21 cellular contexts compared by ENCODE assay signal in the genomic region with DNA sequence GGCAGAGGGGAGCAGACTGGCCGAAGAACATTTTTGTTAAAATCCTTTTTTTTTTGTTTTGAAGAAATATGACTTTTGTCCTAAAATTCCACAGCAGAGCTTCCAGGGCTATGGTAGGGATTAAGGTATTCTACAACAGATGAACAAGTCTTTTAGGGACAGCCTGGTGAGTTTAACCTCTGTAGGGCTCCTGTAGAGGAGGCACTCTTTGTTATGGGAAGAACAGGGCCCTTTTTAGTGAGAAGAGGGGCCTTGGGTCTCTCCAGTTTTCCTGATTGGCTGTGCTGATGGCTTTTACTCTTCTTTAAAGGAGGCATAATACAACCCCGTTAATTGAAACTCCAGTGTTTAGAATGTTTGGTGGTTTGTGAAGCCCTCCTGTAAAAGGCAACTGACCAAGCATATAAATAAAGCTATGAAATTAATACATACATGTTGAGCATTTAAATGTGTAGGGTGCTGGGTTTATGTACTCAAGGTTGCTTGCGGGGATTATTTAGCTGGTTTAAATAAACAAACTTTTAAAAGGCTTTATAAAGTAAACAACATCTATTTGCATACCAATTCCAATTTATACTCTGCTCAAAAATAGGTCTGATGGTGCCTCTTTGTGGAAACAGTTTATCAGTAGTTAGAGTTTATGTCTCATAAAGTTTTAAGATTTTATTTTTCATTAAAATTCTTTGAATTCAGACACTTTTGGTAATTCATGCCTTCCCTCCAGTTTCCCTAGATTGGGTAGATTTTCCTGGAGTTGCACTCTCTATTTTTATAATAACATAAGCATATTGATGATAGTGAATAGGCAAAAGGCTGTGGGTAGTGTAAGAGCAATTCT. TPM values are rescaled to one million over a fixed set of nuclear protein-coding genes. Genes with fewer than 3 reads are reported as not detected.
DNase-seq lines count a peak whose midpoint lies in the region; ATAC-seq and TF ChIP-seq lines count a peak whose summit lies in the region.
"Had no signal": no experiment of that assay in that cellular context is flagged by ENCODE, and none has a peak within 500 bp of the region (broad histone marks: within the 10 kb centered on the region; RNA-seq: fewer than 3 reads in every experiment).

No MANE protein-coding gene starts in this region.

- H3K36me3 Mint-ChIP-seq in mesothelial cell of epicardium, result peaks cover 16% of the 10 kb centered on the region
- H3K36me3 Mint-ChIP-seq: activated naive CD4-positive, alpha-beta T cell treated with anti-CD3 and anti-CD28 coated beads, Interleukin-2, amount 50 U/mL, for 72 hours had no signal

- no peak overlapping the region for H3K4me3 ChIP-seq in thyroid gland (replicated peaks in 1 of 3)
- H3K4me3 ChIP-seq: left ventricle myocardium inferior had no signal

- 91% methylated on average over 3 of the region's 3 CpGs for WGBS in thyroid gland, 2 donors

- TF ChIP-seq CTCF in mesothelial cell of epicardium (IDR thresholded peaks at IDR 0.05; ENCODE audit: unreplicated experiment), result no peak
- no peak for TF ChIP-seq CTCF in thyroid gland (IDR thresholded peaks at IDR 0.05)

- H3K27ac Mint-ChIP-seq in mesothelial cell of epicardium, result peak overlapping the region; percentile 98
- H3K27ac Mint-ChIP-seq: activated naive CD4-positive, alpha-beta T cell treated with anti-CD3 and anti-CD28 coated beads, Interleukin-2, amount 50 U/mL, for 72 hours; activated T-helper 1 cell treated with anti-CD3 and anti-CD28 coated beads, Interleukin-12 subunit alpha, Interleukin-12 subunit beta, Interleukin-2, Interleukin-4 antibody, amounts not matched to agents 30 ng/mL and 10 ng/mL and 1 ng/mL, durations not matched to agents 14 hours and 24 hours and 36 hours had no signal

- H3K9me3 ChIP-seq in thyroid gland, result no peaks in the 10 kb centered on the region
- H3K9me3 ChIP-seq: left ventricle myocardium inferior had no signal

- peaks cover 59 to 63% of the 10 kb centered on the region in 2 donors for H3K4me1 ChIP-seq in thyroid gland

- ATAC-seq in HG03378 (IDR thresholded peaks at IDR 0.05; ENCODE audit: unreplicated experiment), result no peak
- ATAC-seq: activated naive CD4-positive, alpha-beta T cell treated with anti-CD3 and anti-CD28 coated beads, Interleukin-2, amount 50 U/mL, for 72 hours; sciatic nerve had no signal

- no peaks in the 10 kb centered on the region for H3K36me3 ChIP-seq in thyroid gland
- H3K36me3 ChIP-seq: left ventricle myocardium inferior had no signal

- H3K9me3 Mint-ChIP-seq in mesothelial cell of epicardium, result no peaks in the 10 kb centered on the region
- H3K9me3 Mint-ChIP-seq: activated T-helper 1 cell treated with anti-CD3 and anti-CD28 coated beads, Interleukin-12 subunit alpha, Interleukin-12 subunit beta, Interleukin-2, Interleukin-4 antibody, amounts not matched to agents 30 ng/mL and 10 ng/mL and 1 ng/mL, durations not matched to agents 14 hours and 24 hours and 36 hours had no signal

- H3K4me1 Mint-ChIP-seq in mesothelial cell of epicardium, result peaks cover 93% of the 10 kb centered on the region

- H3K27ac ChIP-seq in thyroid gland, result peak overlapping the region in 2 of 3 donors; percentile 47 to 83
- H3K27ac ChIP-seq in caudate nucleus (ENCODE audit: low read depth, low read length), result no peak overlapping the region
- H3K27ac ChIP-seq: left ventricle myocardium inferior, RWPE1 had no signal

- H3K27me3 Mint-ChIP-seq in mesothelial cell of epicardium (ENCODE audit: low read depth), result no peaks in the 10 kb centered on the region

- no peak overlapping the region for H3K4me3 Mint-ChIP-seq in mesothelial cell of epicardium
- H3K4me3 Mint-ChIP-seq: activated T-helper 1 cell treated with anti-CD3 and anti-CD28 coated beads, Interleukin-12 subunit alpha, Interleukin-12 subunit beta, Interleukin-2, Interleukin-4 antibody, amounts not matched to agents 30 ng/mL and 10 ng/mL and 1 ng/mL, durations not matched to agents 14 hours and 24 hours and 36 hours had no signal

- no peak for TF ChIP-seq POLR2A in thyroid gland (IDR thresholded peaks at IDR 0.05)

- intact Hi-C loops in thyroid gland (cut with DNase I), result no loop called here

- peak in 2 of 3 experiments; percentile 40 to 52 for DNase-seq in NCI-H1417 (lab: John Stamatoyannopoulos, UW)
- DNase-seq in NCI-H1417 treated with DMSO at 0.1 percent for 48 hours (lab: John Stamatoyannopoulos, UW), result no peak
- DNase-seq in NCI-H69 (lab: John Stamatoyannopoulos, UW), result peak; percentile 85
- no peak for DNase-seq in mesothelial cell of epicardium (ENCODE audit: low spot score in 2 of 2, unreplicated experiment in 2 of 2)
- no peak for DNase-seq in thyroid gland
- no peak for DNase-seq in caudate nucleus (lab: John Stamatoyannopoulos, UW)
- no peak for DNase-seq in glomerular visceral epithelial cell (ENCODE audit: extremely low spot score)
- DNase-seq: C1 segment of cervical spinal cord; DMS 273 treated with DMSO at 0.1 percent for 48 hours; glutamatergic neuron; KG1; left ventricle myocardium inferior; NCI-H1105; stimulated activated naive CD4-positive, alpha-beta T cell; SW 1271; trophoblast cell had no signal

- no peaks in the 10 kb centered on the region for H3K27me3 ChIP-seq in thyroid gland

RNA-seq across cellular contexts. Expression of a gene that starts 46.5 kb away (rescaled TPM):
- 699 to 723 TPM (median 719 TPM) in 3 replicates for total RNA-seq in mesothelial cell of epicardium
- 100 to 1,000 TPM in 2 of 4 donors, 10 to 100 TPM in 2; 79.0 to 159 (median 102) TPM for total RNA-seq in thyroid gland
- total RNA-seq: activated T-helper 1 cell treated with anti-CD3 and anti-CD28 coated beads, Interleukin-12 subunit alpha, Interleukin-12 subunit beta, Interleukin-2, Interleukin-4 antibody, amounts not matched to agents 30 ng/mL and 10 ng/mL and 1 ng/mL, durations not matched to agents 14 hours and 24 hours and 36 hours had no signal

Comparison
In these comparisons a context has a peak if more than half of its experiments do, and no peak if none do; other contexts are left out.
1. DNase-seq: peak in NCI-H1417 (2 of 3) and NCI-H69 (single experiment); none in NCI-H1417 treated with DMSO at 0.1 percent for 48 hours (single experiment), mesothelial cell of epicardium (0 of 2), thyroid gland (0 of 2), caudate nucleus (0 of 61) and glomerular visceral epithelial cell (single experiment).